ENCODE assay signal across 16 cellular contexts in genomic region chr19:58268344-58268743, GRCh38. TPM values are rescaled to one million over a fixed set of nuclear protein-coding genes. Genes with fewer than 3 reads are reported as not detected.
DNase-seq lines count a peak whose midpoint lies in the region; ATAC-seq, FAIRE-seq and TF ChIP-seq lines count a peak whose summit lies in the region.
"Had no signal": no experiment of that assay in that cellular context is flagged by ENCODE, and none has a peak within 500 bp of the region (broad histone marks: within the 10 kb centered on the region; RNA-seq: fewer than 3 reads in every experiment).

No MANE protein-coding gene starts in this region.

- no peak for TF ChIP-seq RAD21 in liver (IDR thresholded peaks at IDR 0.05)

- no peak for TF ChIP-seq POLR2A in GM12891 (IDR thresholded peaks at IDR 0.05; ENCODE audit: low read depth, low read length)

- H3K27me3 ChIP-seq in liver (ENCODE audit: control insufficient read depth in 4 of 4, insufficient read depth in 4 of 4, low read length in 3 of 4) = no peaks in the 10 kb centered on the region
- H3K27me3 ChIP-seq in skeletal muscle tissue (ENCODE audit: control insufficient read depth in 3 of 3, insufficient read depth in 3 of 3, low read length in 3 of 3) = no peaks in the 10 kb centered on the region
- H3K27me3 ChIP-seq: BLaER1 had no signal

- H3K4me3 ChIP-seq in liver (ENCODE audit: low read depth in 1 of 3, low read length in 3 of 3) (peak overlapping the region in 2 of 3 donors; percentile 39 to 63), skeletal muscle tissue (ENCODE audit: low read length in 3 of 3) (peak overlapping the region; percentile 4 to 29 (median 26))
- H3K4me3 ChIP-seq: BLaER1 had no signal

- ATAC-seq in Right ventricle myocardium inferior = no peak
- ATAC-seq: HCT116 had no signal

- H3K27ac ChIP-seq in liver (ENCODE audit: low read depth in 1 of 2, low read length in 2 of 2) = no peak overlapping the region
- H3K27ac ChIP-seq in skeletal muscle tissue (ENCODE audit: low read depth, low read length) = no peak overlapping the region
- H3K27ac ChIP-seq: BLaER1 had no signal

- intact Hi-C loops in cardiac septum (cut with DNase I) (no loop called here), Right ventricle myocardium inferior (cut with DNase I) (loop anchor here (10.0 kb wide), 1 partner anchor 294 kb away; the partner anchor contains the start of gene C19orf18)

- H3K36me3 ChIP-seq in liver (ENCODE audit: control insufficient read depth in 4 of 4, insufficient read depth in 3 of 4, low read depth in 1 of 4, low read length in 3 of 4) (peaks cover 2 to 13% (median 10%) of the 10 kb centered on the region in 4 donors), skeletal muscle tissue (ENCODE audit: control insufficient read depth in 3 of 3, insufficient read depth in 3 of 3, low read length in 3 of 3) (peaks cover 11 to 39% (median 17%) of the 10 kb centered on the region in 3 donors)

- no peak for FAIRE-seq in GM12891 (lab: Jason Lieb, UNC)
- FAIRE-seq: HTR-8/SVneo had no signal

- DNase-seq in cardiac septum (ENCODE audit: low spot score) = peak; percentile 7
- no peak for DNase-seq in Right ventricle myocardium inferior (ENCODE audit: missing footprints)
- no peak for DNase-seq in GM12891 (ENCODE audit: insufficient read length, low spot score)
- DNase-seq in DMS79 (lab: John Stamatoyannopoulos, UW) = no peak
- DNase-seq: 8988T; CD4-positive, alpha-beta memory T cell; DMS153; DMS79 treated with DMSO at 0.1 percent for 48 hours; GF-D8; GOT3; H7 had no signal

- H3K9ac ChIP-seq in liver (ENCODE audit: low read depth in 1 of 2, low read length in 2 of 2) = no peak overlapping the region
- H3K9ac ChIP-seq in skeletal muscle tissue (ENCODE audit: low read depth in 1 of 3, low read length in 3 of 3) = no peak overlapping the region
- H3K9ac ChIP-seq: BLaER1 had no signal

- no peaks in the 10 kb centered on the region for H3K4me1 ChIP-seq in liver (ENCODE audit: control insufficient read depth in 4 of 4, insufficient read depth in 4 of 4, low read length in 3 of 4)
- no peaks in the 10 kb centered on the region for H3K4me1 ChIP-seq in skeletal muscle tissue (ENCODE audit: control insufficient read depth in 3 of 3, insufficient read depth in 3 of 3, low read length in 3 of 3)
- H3K4me1 ChIP-seq: BLaER1 had no signal

- peaks cover 50 to 61% (median 58%) of the 10 kb centered on the region in 4 donors for H3K9me3 ChIP-seq in liver (ENCODE audit: control insufficient read depth in 4 of 4, low read length in 3 of 4)
- H3K9me3 ChIP-seq in skeletal muscle tissue (ENCODE audit: control insufficient read depth in 3 of 3, low read length in 3 of 3) = peaks cover 26 to 44% (median 35%) of the 10 kb centered on the region in 3 donors

- no peak for TF ChIP-seq CTCF in liver (IDR thresholded peaks at IDR 0.05; ENCODE audit: low read depth, low read length, missing input control)

- WGBS in liver = 96% methylated on average over 3 of the region's 3 CpGs

TF ChIP-seq in liver, 16 proteins besides CTCF, POLR2A, EP300 and RAD21 (continues in another document):
- TF ChIP-seq, protein P1, sequence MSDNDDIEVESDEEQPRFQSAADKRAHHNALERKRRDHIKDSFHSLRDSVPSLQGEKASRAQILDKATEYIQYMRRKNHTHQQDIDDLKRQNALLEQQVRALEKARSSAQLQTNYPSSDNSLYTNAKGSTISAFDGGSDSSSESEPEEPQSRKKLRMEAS (IDR thresholded peaks at IDR 0.05) = no peak
- TF ChIP-seq EGR1 (IDR thresholded peaks at IDR 0.05; ENCODE audit: low read depth in 2 of 2) = no peak
- TF ChIP-seq GABPA (IDR thresholded peaks at IDR 0.05 in 1 of 2, conservative IDR thresholded peaks at IDR 0.05 in 1 of 2) = no peak
- TF ChIP-seq HNF4A (conservative IDR thresholded peaks at IDR 0.05) = no peak
- no peak for TF ChIP-seq NR2F2 (IDR thresholded peaks at IDR 0.05)
- no peak for TF ChIP-seq HNF4G (IDR thresholded peaks at IDR 0.05)
- no peak for TF ChIP-seq FOXA1 (IDR thresholded peaks at IDR 0.05)
- no peak for TF ChIP-seq TAF1 (conservative IDR thresholded peaks at IDR 0.05)
- TF ChIP-seq YY1 (IDR thresholded peaks at IDR 0.05) = no peak
- TF ChIP-seq ZBTB33 (IDR thresholded peaks at IDR 0.05) = no peak
- TF ChIP-seq RXRA (IDR thresholded peaks at IDR 0.05) = no peak

TF ChIP-seq in GM12891, 5 proteins besides CTCF, POLR2A, EP300 and RAD21:
- TF ChIP-seq POU2F2 (IDR thresholded peaks at IDR 0.05; ENCODE audit: low read depth, low read length) (no peak), POLR2AphosphoS5 (IDR thresholded peaks at IDR 0.05; ENCODE audit: low read depth, low read length) (no peak), SPI1 (IDR thresholded peaks at IDR 0.05; ENCODE audit: low read depth, low read length) (no peak), PAX5 (IDR thresholded peaks at IDR 0.05; ENCODE audit: insufficient read depth, low read length, severe bottlenecking) (no peak), TAF1 (IDR thresholded peaks at IDR 0.05; ENCODE audit: low read depth, low read length) (no peak)
TF ChIP-seq in GM12891: peak in this region for 0.

RNA-seq across cellular contexts. Expression of gene ZNF8, which starts 10.4 kb away (rescaled TPM):
- 6.2 TPM for total RNA-seq in cardiac septum
- 4.2 TPM for total RNA-seq in Right ventricle myocardium inferior
- 1 to 10 TPM; 2.7 to 4.6 TPM for total RNA-seq in liver
- under 1 TPM; 0.37 to 0.50 TPM for polyA plus RNA-seq in liver
- 6.3 TPM for total RNA-seq in skeletal muscle tissue
- polyA plus RNA-seq in GM12891 (2012; ENCODE audit: low read depth, missing spikeins) = 0.69 TPM

RNA-seq across cellular contexts. Expression of gene ERVK3-1, which starts 36.8 kb away (rescaled TPM):
- total RNA-seq in cardiac septum (17.1 TPM), Right ventricle myocardium inferior (21.7 TPM), liver (10 to 100 TPM; 21.4 to 28.0 TPM), skeletal muscle tissue (14.1 TPM)
- 10 to 100 TPM; 17.6 to 31.7 TPM for polyA plus RNA-seq in liver
- 47.6 TPM for polyA plus RNA-seq in GM12891 (2012; ENCODE audit: low read depth, missing spikeins)

RNA-seq across cellular contexts. Expression of gene ZNF544, which starts 39.6 kb away (rescaled TPM):
- total RNA-seq in cardiac septum (28.1 TPM), Right ventricle myocardium inferior (19.4 TPM), liver (10 to 100 TPM; 14.9 to 25.2 TPM), skeletal muscle tissue (26.1 TPM)
- 1 to 10 TPM; 2.5 to 7.7 TPM for polyA plus RNA-seq in liver
- polyA plus RNA-seq in GM12891 (2012; ENCODE audit: low read depth, missing spikeins) = 33.5 TPM

RNA-seq across cellular contexts. Expression of gene ZSCAN22, which starts 58.5 kb away (rescaled TPM):
- total RNA-seq in cardiac septum (2.1 TPM), Right ventricle myocardium inferior (1.8 TPM), liver (1 to 10 TPM; 3.1 to 3.5 TPM), skeletal muscle tissue (2.6 TPM)
- under 1 TPM; 0.88 to 0.89 TPM for polyA plus RNA-seq in liver
- 0.72 TPM for polyA plus RNA-seq in GM12891 (2012; ENCODE audit: low read depth, missing spikeins)
